ENCODE assay signal across 23 cellular contexts in the genomic region with DNA sequence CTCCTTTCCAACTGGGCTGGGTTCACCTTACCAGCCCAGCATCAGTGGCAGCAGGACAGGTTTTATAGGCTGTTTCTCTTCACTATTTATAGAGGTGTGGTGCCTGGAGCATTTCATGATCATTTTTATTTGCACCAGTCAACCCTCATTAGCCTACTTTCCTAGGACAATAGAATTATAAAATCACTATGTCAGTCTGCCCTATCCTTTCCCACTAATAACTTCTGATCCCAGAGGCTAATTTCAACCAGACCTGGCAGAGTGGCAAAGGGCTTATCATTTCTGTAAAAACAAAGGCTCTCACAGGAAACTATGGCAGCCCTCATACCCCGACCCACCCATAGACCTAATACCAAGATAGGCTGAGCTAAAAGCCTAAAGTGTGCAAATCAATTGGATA.
DNase-seq lines count a peak whose midpoint lies in the region; ATAC-seq and TF ChIP-seq lines count a peak whose summit lies in the region.
"Had no signal": no experiment of that assay in that cellular context is flagged by ENCODE, and none has a peak within 500 bp of the region (broad histone marks: within the 10 kb centered on the region; RNA-seq: fewer than 3 reads in every experiment).

No MANE protein-coding gene starts in this region.

- no peaks in the 10 kb centered on the region for H3K36me3 Mint-ChIP-seq in osteocyte (ENCODE audit: unreplicated experiment)

- peak; percentile 64 for ATAC-seq in PC-3
- ATAC-seq in body of pancreas: no peak

- no peaks in the 10 kb centered on the region for H3F3A ChIP-seq in PC-3 (ENCODE audit: low read length, unreplicated experiment)

- H3K9me3 Mint-ChIP-seq in osteocyte (ENCODE audit: unreplicated experiment): no peaks in the 10 kb centered on the region
- H3K9me3 Mint-ChIP-seq: CD4-positive, alpha-beta T cell had no signal

- no peaks in the 10 kb centered on the region for H3K27me3 Mint-ChIP-seq in osteocyte (ENCODE audit: unreplicated experiment)
- H3K27me3 Mint-ChIP-seq: CD4-positive, alpha-beta T cell had no signal

- H3K9me3 ChIP-seq in BE2C (no peaks in the 10 kb centered on the region), PC-3 (ENCODE audit: low read length) (no peaks in the 10 kb centered on the region), body of pancreas (no peaks in the 10 kb centered on the region)
- H3K9me3 ChIP-seq: BLaER1 treated with 17β-estradiol and CSF1 and Interleukin-3, amounts not matched to agents 10 nM and 100 nM; SJSA1 had no signal

- H2AFZ ChIP-seq in PC-3 (ENCODE audit: low read length): no peak overlapping the region

- H3K9ac ChIP-seq in PC-3 (ENCODE audit: low read length): no peak overlapping the region
- H3K9ac ChIP-seq: BLaER1 treated with 17β-estradiol and CSF1 and Interleukin-3, amounts not matched to agents 10 nM and 100 nM had no signal

- 29 to 61% methylated on average over 1 of the region's 1 CpG for WGBS in body of pancreas, 2 donors

- H3K36me3 ChIP-seq in BE2C (no peaks in the 10 kb centered on the region), PC-3 (ENCODE audit: low read depth, low read length) (no peaks in the 10 kb centered on the region), body of pancreas (replicated peaks in 1 of 2; ENCODE audit: insufficient read depth in 1 of 2, low read depth in 2 of 2) (no peaks in the 10 kb centered on the region)
- H3K36me3 ChIP-seq: BLaER1 treated with 17β-estradiol and CSF1 and Interleukin-3, amounts not matched to agents 10 nM and 100 nM; SJSA1 had no signal

- peak; percentile 32 for DNase-seq in BE2C
- peak; percentile 21 for DNase-seq in NCI-H1048 (lab: John Stamatoyannopoulos, UW)
- DNase-seq in PC-3: no peak
- no peak for DNase-seq in osteocyte (ENCODE audit: extremely low spot score, unreplicated experiment)
- no peak for DNase-seq in NCI-H1694 (lab: John Stamatoyannopoulos, UW)
- no peak for DNase-seq in DMS153 treated with DMSO at 0.1 percent for 48 hours (lab: John Stamatoyannopoulos, UW; ENCODE audit: unreplicated experiment)
- DNase-seq in body of pancreas: no peak
- DNase-seq: CD4-positive, alpha-beta T cell; DMS79; EL; GF-D8; Karpas-422; MV-4-11; NCI-H2029 treated with DMSO at 0.1 percent for 48 hours; NCI-H2171; NCI-H226; NCI-H510A; NCI-H774; Right ventricle myocardium superior; RPMI8226; T-helper 1 cell had no signal

- H3K4me1 ChIP-seq in BE2C (peaks cover 9% of the 10 kb centered on the region), PC-3 (ENCODE audit: insufficient read depth, low read length) (no peaks in the 10 kb centered on the region), body of pancreas (no peaks in the 10 kb centered on the region)
- H3K4me1 ChIP-seq: BLaER1 treated with 17β-estradiol and CSF1 and Interleukin-3, amounts not matched to agents 10 nM and 100 nM; SJSA1 had no signal

- no TSS peak for BruUV-seq in PC-3 (replicated peaks; lab: Mats Ljungman, UMichigan)

- H3K4me3 Mint-ChIP-seq in osteocyte (ENCODE audit: unreplicated experiment): no peak overlapping the region
- H3K4me3 Mint-ChIP-seq: CD4-positive, alpha-beta T cell had no signal

- no peak overlapping the region for H3K4me2 ChIP-seq in PC-3 (ENCODE audit: low read length)
- H3K4me2 ChIP-seq: BLaER1 treated with 17β-estradiol and CSF1 and Interleukin-3, amounts not matched to agents 10 nM and 100 nM had no signal

- no peaks in the 10 kb centered on the region for H3K79me2 ChIP-seq in PC-3 (ENCODE audit: low read length)

- intact Hi-C loops in PC-3 (cut with micrococcal nuclease): no loop called here
- intact Hi-C loops in body of pancreas (cut with DNase I): no loop called here

- H4K20me1 ChIP-seq in PC-3 (ENCODE audit: low read length): no peaks in the 10 kb centered on the region
- H4K20me1 ChIP-seq: BLaER1 treated with 17β-estradiol and CSF1 and Interleukin-3, amounts not matched to agents 10 nM and 100 nM had no signal

- H3K27ac ChIP-seq in PC-3 (ENCODE audit: low read length): no peak overlapping the region
- H3K27ac ChIP-seq in body of pancreas: no peak overlapping the region
- H3K27ac ChIP-seq: BLaER1 treated with 17β-estradiol and CSF1 and Interleukin-3, amounts not matched to agents 10 nM and 100 nM; SJSA1 had no signal

- H3K27ac Mint-ChIP-seq in osteocyte (ENCODE audit: unreplicated experiment): peak overlapping the region; percentile 25
- H3K27ac Mint-ChIP-seq: CD4-positive, alpha-beta T cell had no signal

- H3K4me1 Mint-ChIP-seq in osteocyte (ENCODE audit: unreplicated experiment): peaks cover 51% of the 10 kb centered on the region

- POLR2A ChIA-PET in PC-3 (lab: Charles Lee; ENCODE audit: unreplicated experiment): no interaction called here

- no peak for TF ChIP-seq POLR2A in body of pancreas (IDR thresholded peaks at IDR 0.05)

- H3K27me3 ChIP-seq in BE2C (no peaks in the 10 kb centered on the region), PC-3 (ENCODE audit: low read length) (no peaks in the 10 kb centered on the region), body of pancreas (no peaks in the 10 kb centered on the region)
- H3K27me3 ChIP-seq: BLaER1 treated with 17β-estradiol and CSF1 and Interleukin-3, amounts not matched to agents 10 nM and 100 nM; SJSA1 had no signal

- H3K9me2 ChIP-seq in PC-3 (replicated peaks; ENCODE audit: low read length): no peaks in the 10 kb centered on the region

- TF ChIP-seq CTCF in BE2C (IDR thresholded peaks at IDR 0.05; ENCODE audit: low read depth, low read length): no peak
- no peak for TF ChIP-seq CTCF in PC-3 (conservative IDR thresholded peaks at IDR 0.05; ENCODE audit: low read depth, low read length)
- no peak for TF ChIP-seq CTCF in osteocyte (IDR thresholded peaks at IDR 0.05)
- no peak for TF ChIP-seq CTCF in body of pancreas (IDR thresholded peaks at IDR 0.05)

- no peak overlapping the region for H3K4me3 ChIP-seq in BE2C (ENCODE audit: low read depth, low read length)
- H3K4me3 ChIP-seq in PC-3 (ENCODE audit: low read length): no peak overlapping the region
- no peak overlapping the region for H3K4me3 ChIP-seq in body of pancreas
- H3K4me3 ChIP-seq: BLaER1 treated with 17β-estradiol and CSF1 and Interleukin-3, amounts not matched to agents 10 nM and 100 nM; SJSA1 had no signal

- CTCF ChIA-PET in PC-3 (lab: Charles Lee): no interaction called here

Comparison
In these comparisons a context has a peak if more than half of its experiments do, and no peak if none do; other contexts are left out.
1. DNase-seq: peak in BE2C (single experiment) and NCI-H1048 (single experiment); none in PC-3 (single experiment), osteocyte (single experiment), NCI-H1694 (single experiment), DMS153 treated with DMSO at 0.1 percent for 48 hours (single experiment) and body of pancreas (0 of 4).